11 cellular contexts compared by ENCODE assay signal in genomic region chr3:73765878-73766564, GRCh38.
DNase-seq lines count a peak whose midpoint lies in the region; TF ChIP-seq lines count a peak whose summit lies in the region.
"Had no signal": no experiment of that assay in that cellular context is flagged by ENCODE, and none has a peak within 500 bp of the region (broad histone marks: within the 10 kb centered on the region; RNA-seq: fewer than 3 reads in every experiment).

No MANE protein-coding gene starts in this region.

- DNase-seq in AG10803 (ENCODE audit: low read depth) (no peak), RPMI7951 (ENCODE audit: low read depth) (peak; percentile 58), foreskin fibroblast (peak; percentile 61 to 77), retina (peak; percentile 44), NCI-H2196 (lab: John Stamatoyannopoulos, UW; ENCODE audit: unreplicated experiment) (no peak), islet precursor cell (no peak), NCI-H2029 treated with DMSO at 0.1 percent for 48 hours (lab: John Stamatoyannopoulos, UW) (no peak), T-helper 1 cell (no peak)
- DNase-seq: central memory CD4-positive, alpha-beta T cell; NCI-H1417 treated with DMSO at 0.1 percent for 48 hours; WERI-Rb-1 had no signal

- H3K4me3 ChIP-seq in AG10803 (ENCODE audit: low read length) = peak overlapping the region; percentile 34
- H3K4me3 ChIP-seq in foreskin fibroblast (ENCODE audit: low read depth in 1 of 2, low read length in 2 of 2) = peak overlapping the region in 1 of 2 donors; percentile 23

- TF ChIP-seq CTCF in AG10803 (conservative IDR thresholded peaks at IDR 0.05; ENCODE audit: low read length) (no peak), foreskin fibroblast (IDR thresholded peaks at IDR 0.05; ENCODE audit: low read depth, low read length) (no peak)

Comparison
In these comparisons a context has a peak if more than half of its experiments do, and no peak if none do; other contexts are left out.
1. DNase-seq: peak in RPMI7951 (single experiment), foreskin fibroblast (2 of 2) and retina (single experiment); none in AG10803 (single experiment), NCI-H2196 (single experiment), islet precursor cell (single experiment), NCI-H2029 treated with DMSO at 0.1 percent for 48 hours (single experiment) and T-helper 1 cell (0 of 5).